8 cellular contexts compared by ENCODE assay signal in genomic region chr16:25111403-25112166, GRCh38. TPM values are rescaled to one million over a fixed set of nuclear protein-coding genes. Genes with fewer than 3 reads are reported as not detected.
DNase-seq lines count a peak whose midpoint lies in the region; ATAC-seq and TF ChIP-seq lines count a peak whose summit lies in the region.

TSS of gene LCMT1 (plus strand) at chr16:25111742. CDS start at chr16:25111884, 142 bp downstream.

- H3K4me1 ChIP-seq in adipocyte (ENCODE audit: control insufficient read depth, insufficient read depth, low read length), result peaks cover 27% of the 10 kb centered on the region
- no peaks in the 10 kb centered on the region for H3K4me1 ChIP-seq in cardiac muscle cell (ENCODE audit: low read depth)
- H3K4me1 ChIP-seq in parathyroid adenoma, result peaks cover 5% of the 10 kb centered on the region
- H3K4me1 ChIP-seq in tibial nerve, result peaks cover 3 to 55% (median 25%) of the 10 kb centered on the region in 4 donors

- peak; percentile 94 for ATAC-seq in HG02798 (IDR thresholded peaks at IDR 0.05; ENCODE audit: poor library complexity, unreplicated experiment)

- H3K27me3 ChIP-seq in adipocyte (replicated peaks; ENCODE audit: control insufficient read depth, insufficient read depth, low read length), result no peaks in the 10 kb centered on the region
- no peaks in the 10 kb centered on the region for H3K27me3 ChIP-seq in cardiac muscle cell
- no peaks in the 10 kb centered on the region for H3K27me3 ChIP-seq in parathyroid adenoma (ENCODE audit: control insufficient read depth, insufficient read depth, low read length)
- H3K27me3 ChIP-seq in tibial nerve, result no peaks in the 10 kb centered on the region

- H3K4me2 ChIP-seq in parathyroid adenoma (ENCODE audit: low read length), result peak within 1 kb of the TSS; percentile 78

- H3K79me2 ChIP-seq in parathyroid adenoma, result peaks cover 40% of the 10 kb centered on the region

- H3K27ac ChIP-seq in cardiac muscle cell (peak within 1 kb of the TSS; percentile 70), parathyroid adenoma (peak within 1 kb of the TSS; percentile 60), tibial nerve (peak within 1 kb of the TSS; percentile 55 to 84 (median 75))

- 1% methylated on average over 40 to 48 of the region's 55 CpGs for WGBS in tibial nerve, 2 donors

- TF ChIP-seq CTCF in GM12875 (IDR thresholded peaks at IDR 0.05; ENCODE audit: borderline replicate concordance, insufficient read depth, low read depth, low read length) (no peak), cardiac muscle cell (IDR thresholded peaks at IDR 0.05; ENCODE audit: low read depth, low read length) (peak; percentile 9), parathyroid adenoma (IDR thresholded peaks at IDR 0.05) (no peak), tibial nerve (IDR thresholded peaks at IDR 0.05) (peak in 1 of 5 experiments; percentile 30)

- peak; percentile 49 to 87 for TF ChIP-seq EP300 in tibial nerve (IDR thresholded peaks at IDR 0.05)

- peak; percentile 14 to 74 for TF ChIP-seq POLR2A in tibial nerve (IDR thresholded peaks at IDR 0.05)

- DNase-seq in NCI-H1436 (lab: John Stamatoyannopoulos, UW), result peak; percentile 97
- peak; percentile 86 for DNase-seq in T follicular helper cell (ENCODE audit: low read depth)
- DNase-seq in adipocyte (ENCODE audit: low read depth), result peak; percentile 99
- DNase-seq in cardiac muscle cell (ENCODE audit: low read depth in 1 of 2, low spot score in 1 of 2), result peak; percentile 97 to 98
- peak; percentile 81 to 97 for DNase-seq in tibial nerve (ENCODE audit: low spot score in 2 of 2)

- H3K4me3 ChIP-seq in GM12875 (ENCODE audit: low read depth, low read length) (peak within 1 kb of the TSS; percentile 78), adipocyte (ENCODE audit: low read length) (peak within 1 kb of the TSS; percentile 93), cardiac muscle cell (peak within 1 kb of the TSS; percentile 72), parathyroid adenoma (ENCODE audit: low read depth, low read length) (peak within 1 kb of the TSS; percentile 67), tibial nerve (peak within 1 kb of the TSS; percentile 71 to 86 (median 82))

- no peaks in the 10 kb centered on the region for H3K36me3 ChIP-seq in adipocyte (ENCODE audit: control insufficient read depth, insufficient read depth, low read length, severe bottlenecking)
- H3K36me3 ChIP-seq in cardiac muscle cell, result no peaks in the 10 kb centered on the region
- H3K36me3 ChIP-seq in parathyroid adenoma (ENCODE audit: control insufficient read depth, insufficient read depth, low read length), result no peaks in the 10 kb centered on the region
- peaks cover 0 to 17% (median 0%) of the 10 kb centered on the region in 3 donors for H3K36me3 ChIP-seq in tibial nerve

- H3K9me3 ChIP-seq in adipocyte (ENCODE audit: control insufficient read depth, low read length), result no peaks in the 10 kb centered on the region
- H3K9me3 ChIP-seq in cardiac muscle cell (ENCODE audit: low read depth), result no peaks in the 10 kb centered on the region
- H3K9me3 ChIP-seq in parathyroid adenoma (ENCODE audit: control insufficient read depth, low read length), result no peaks in the 10 kb centered on the region
- H3K9me3 ChIP-seq in tibial nerve, result no peaks in the 10 kb centered on the region

- H2AFZ ChIP-seq in parathyroid adenoma, result peak within 1 kb of the TSS; percentile 96

- H3K9ac ChIP-seq in adipocyte (ENCODE audit: low read length) (peak within 1 kb of the TSS; percentile 91), parathyroid adenoma (peak within 1 kb of the TSS; percentile 85)

RNA-seq across cellular contexts. Expression of gene LCMT1, which starts in this region (rescaled TPM):
- total RNA-seq in cardiac muscle cell (41.6 and 45.8 TPM in 2 replicates), tibial nerve (10 to 100 TPM; 21.6 to 56.4 (median 33.8) TPM)
- 67.5 and 79.5 TPM in 2 replicates for polyA plus RNA-seq in cardiac muscle cell

Comparison
In these comparisons a context has a peak if more than half of its experiments do, and no peak if none do; other contexts are left out.
1. Peak in every context shown above with its lines: DNase-seq, ATAC-seq, H3K4me3 ChIP-seq and H3K27ac ChIP-seq.